Comparison of ENCODE assay signal across 23 cellular contexts in genomic region chr11:66139817-66140216, GRCh38.
"Had no signal": no experiment of that assay in that cellular context is flagged by ENCODE, and none has a peak within 500 bp of the region (broad histone marks: within the 10 kb centered on the region; RNA-seq: fewer than 3 reads in every experiment).

No MANE protein-coding gene starts in this region.

- DNase-seq: activated CD4-positive, alpha-beta T cell treated with anti-CD3 and anti-CD28 coated beads for 4 hours; activated CD4-positive, alpha-beta T cell treated with anti-CD3 and anti-CD28 coated beads, Interleukin-2, amount 50 U/mL, for 4 hours; activated CD8-positive, alpha-beta memory T cell treated with anti-CD3 and anti-CD28 coated beads, Interleukin-2, amount 50 U/mL, for 4 hours; activated naive CD4-positive, alpha-beta T cell treated with Interleukin-2 at 50 U/mL for 16 hours; activated naive CD8-positive, alpha-beta T cell treated with anti-CD3 and anti-CD28 coated beads, Interleukin-2, amount 10 ng/mL, durations not matched to agents 7 days and 5 days; activated T-cell treated with anti-CD3 and anti-CD28 coated beads, Interleukin-2, amount 50 U/mL, for 1 hour; amniotic stem cell; central memory CD4-positive, alpha-beta T cell; foreskin fibroblast; head of caudate nucleus; hippocampal formation; left cardiac atrium; midbrain; naive thymus-derived CD4-positive, alpha-beta T cell; stimulated activated CD4-positive, alpha-beta T cell treated with anti-CD3 and anti-CD28 coated beads, Interleukin-15, amount 100 ng/mL, for 24 hours; stimulated activated CD4-positive, alpha-beta T cell treated with anti-CD3 and anti-CD28 coated beads, Interleukin-2, amount 100 ng/mL, for 24 hours; stimulated activated naive CD4-positive, alpha-beta T cell; T-helper 1 cell had no signal

- H3K4me3 Mint-ChIP-seq: activated naive CD8-positive, alpha-beta T cell treated with anti-CD3 and anti-CD28 coated beads, Interleukin-2, amount 10 ng/mL, durations not matched to agents 7 days and 5 days; naive thymus-derived CD4-positive, alpha-beta T cell had no signal

- H3K4me1 ChIP-seq: breast epithelium, right atrium auricular region had no signal

- H3K27me3 ChIP-seq: breast epithelium, right atrium auricular region, tibial nerve had no signal

- H3K36me3 ChIP-seq: breast epithelium, right atrium auricular region, tibial nerve had no signal

- H3K27ac Mint-ChIP-seq: activated naive CD8-positive, alpha-beta T cell treated with anti-CD3 and anti-CD28 coated beads, Interleukin-2, amount 10 ng/mL, durations not matched to agents 7 days and 5 days; activated T-helper 2 cell treated with anti-CD3 and anti-CD28 coated beads, Interferon-gamma antibody, Interleukin-2, Interleukin-4, amounts not matched to agents 10 μg/mL and 5 μg/mL and 100 μg/mL, durations not matched to agents 14 hours and 24 hours and 36 hours had no signal

- H3K9me3 ChIP-seq: breast epithelium, right atrium auricular region, tibial nerve had no signal

- H3K9me3 Mint-ChIP-seq: activated naive CD8-positive, alpha-beta T cell treated with anti-CD3 and anti-CD28 coated beads, Interleukin-2, amount 10 ng/mL, durations not matched to agents 7 days and 5 days; activated T-helper 2 cell treated with anti-CD3 and anti-CD28 coated beads, Interferon-gamma antibody, Interleukin-2, Interleukin-4, amounts not matched to agents 10 μg/mL and 5 μg/mL and 100 μg/mL, durations not matched to agents 14 hours and 24 hours and 36 hours; naive thymus-derived CD4-positive, alpha-beta T cell had no signal

- H3K27ac ChIP-seq: breast epithelium, right atrium auricular region, tibial nerve had no signal

- H3K4me3 ChIP-seq: breast epithelium, right atrium auricular region, tibial nerve had no signal

- H3K27me3 Mint-ChIP-seq: activated naive CD8-positive, alpha-beta T cell treated with anti-CD3 and anti-CD28 coated beads, Interleukin-2, amount 10 ng/mL, durations not matched to agents 7 days and 5 days; naive thymus-derived CD4-positive, alpha-beta T cell had no signal

- ATAC-seq: esophagus mucosa; left cardiac atrium; naive thymus-derived CD4-positive, alpha-beta T cell had no signal
